In the genomic region with DNA sequence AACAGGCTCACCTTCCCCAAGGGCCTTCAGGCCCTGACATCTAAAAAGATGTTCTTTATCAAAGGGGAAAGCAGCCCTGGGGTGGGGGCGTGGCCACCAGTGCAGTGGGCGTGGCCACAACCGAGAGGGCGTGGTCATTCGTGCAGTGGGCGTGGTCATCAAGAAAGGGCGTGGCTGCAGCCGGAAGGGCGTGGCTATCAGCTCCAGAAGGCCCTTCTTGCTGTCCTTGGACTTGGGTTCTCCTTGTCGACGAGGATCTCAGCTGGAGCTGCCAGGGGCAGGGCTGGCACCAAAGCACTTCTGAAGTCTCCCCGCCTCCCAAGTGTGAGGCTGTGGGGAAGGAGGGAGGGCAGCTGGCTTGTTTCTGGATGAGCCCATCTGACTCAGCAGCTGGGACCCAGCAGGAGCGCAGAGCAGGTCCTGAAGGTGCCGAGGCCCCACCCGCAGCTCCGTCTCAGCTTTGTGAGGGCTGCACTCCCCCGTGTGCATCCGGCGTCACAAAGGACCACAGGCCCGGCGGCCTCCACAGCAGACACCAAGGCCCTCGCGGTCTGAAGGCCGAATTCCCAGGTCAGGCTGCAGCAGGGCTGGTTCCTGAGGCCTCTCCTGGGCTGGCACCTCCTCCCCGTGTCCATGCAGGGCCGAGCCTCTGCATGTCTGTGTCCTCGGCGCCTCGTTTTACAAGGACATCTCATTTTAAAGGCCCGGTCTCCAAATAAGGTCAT, we compare ENCODE assay signal across 11 cellular contexts. TPM values are rescaled to one million over a fixed set of nuclear protein-coding genes. Genes with fewer than 3 reads are reported as not detected.
DNase-seq lines count a peak whose midpoint lies in the region; ATAC-seq and TF ChIP-seq lines count a peak whose summit lies in the region.
"Had no signal": no experiment of that assay in that cellular context is flagged by ENCODE, and none has a peak within 500 bp of the region (broad histone marks: within the 10 kb centered on the region; RNA-seq: fewer than 3 reads in every experiment).

No MANE protein-coding gene starts in this region.

- no peaks in the 10 kb centered on the region for H3K36me3 ChIP-seq in uterus
- H3K36me3 ChIP-seq: colonic mucosa, pancreas had no signal

- intact Hi-C loops in uterus (cut with DNase I; ENCODE audit: low total_unique reads) = no loop called here

- no peak for ATAC-seq in HG02642 (IDR thresholded peaks at IDR 0.05; ENCODE audit: poor library complexity, unreplicated experiment)
- ATAC-seq in GM19324 (IDR thresholded peaks at IDR 0.05; ENCODE audit: low FRiP score, unreplicated experiment) = no peak

- TF ChIP-seq CTCF in GM13976 (IDR thresholded peaks at IDR 0.05; ENCODE audit: borderline replicate concordance, control extremely low read depth, extremely low read depth, insufficient read depth, missing control alignments) (no peak), VCaP (conservative IDR thresholded peaks at IDR 0.05) (no peak), uterus (IDR thresholded peaks at IDR 0.05) (no peak)

- H3K27ac ChIP-seq in VCaP = peak overlapping the region; percentile 100
- no peak overlapping the region for H3K27ac ChIP-seq in uterus
- H3K27ac ChIP-seq: colonic mucosa, pancreas had no signal

- no peak for TF ChIP-seq POLR2A in uterus (IDR thresholded peaks at IDR 0.05)

- peaks cover 0 to 5% of the 10 kb centered on the region in 2 donors for H3K4me1 ChIP-seq in uterus
- H3K4me1 ChIP-seq: pancreas had no signal

- no peaks in the 10 kb centered on the region for H3K9me3 ChIP-seq in uterus
- H3K9me3 ChIP-seq: colonic mucosa, pancreas had no signal

- peak; percentile 16 for DNase-seq in A172 (ENCODE audit: low spot score)
- DNase-seq in GM13976 (ENCODE audit: low spot score) = peak; percentile 66
- DNase-seq in iris pigment epithelial cell (ENCODE audit: low read depth) = peak; percentile 14
- DNase-seq in inferior parietal cortex (ENCODE audit: extremely low spot score) = no peak
- no peak for DNase-seq in uterus
- DNase-seq: colonic mucosa, NCI-H526 had no signal

- in situ Hi-C loops in GM13976 (cut with MboI; ENCODE audit: low sequenced_read_pairs, unreplicated experiment) = no loop called here

- no peaks in the 10 kb centered on the region for H3K27me3 ChIP-seq in uterus
- H3K27me3 ChIP-seq: colonic mucosa, pancreas had no signal

- no peak overlapping the region for H3K4me3 ChIP-seq in uterus
- H3K4me3 ChIP-seq: colonic mucosa, pancreas had no signal

RNA-seq across cellular contexts. Expression of a gene that starts 12.8 kb away (rescaled TPM):
- total RNA-seq in A172 (2014; rRNA removed; shearing (Covaris generic)) = not detected in 2 replicates
- 10 to 100 TPM in 1 of 4 donors, 1 to 10 TPM in 2, under 1 TPM in 1; 0.59 to 15.0 (median 6.9) TPM for total RNA-seq in uterus

Comparison
In these comparisons a context has a peak if more than half of its experiments do, and no peak if none do; other contexts are left out.
1. DNase-seq: peak in A172 (single experiment), GM13976 (single experiment) and iris pigment epithelial cell (single experiment); none in inferior parietal cortex (single experiment) and uterus (0 of 2).